Comparison of ENCODE assay signal across 32 cellular contexts in genomic region chr11:71357414-71357813, GRCh38.
"Had no signal": no experiment of that assay in that cellular context is flagged by ENCODE, and none has a peak within 500 bp of the region (broad histone marks: within the 10 kb centered on the region; RNA-seq: fewer than 3 reads in every experiment).

No MANE protein-coding gene starts in this region.

- H3K4me1 ChIP-seq: adrenal gland, ascending aorta, body of pancreas, breast epithelium had no signal

- H3K4me3 ChIP-seq: adrenal gland, ascending aorta, body of pancreas, breast epithelium, cardiac muscle cell had no signal

- ATAC-seq: activated naive CD4-positive, alpha-beta T cell treated with anti-CD3 and anti-CD28 coated beads, Interleukin-2, amount 50 U/mL, for 72 hours; activated naive CD8-positive, alpha-beta T cell treated with anti-CD3 and anti-CD28 coated beads, Interleukin-2, amount 50 U/mL, for 24 hours; activated T-cell treated with anti-CD3 and anti-CD28 coated beads, Interleukin-2, amount 50 U/mL, for 4 hours; activated T-cell treated with anti-CD3 and anti-CD28 coated beads, Interleukin-2, amount 50 U/mL, for 72 hours; activated T-helper 17 cell treated with anti-CD3 and anti-CD28 coated beads, Interleukin-2, amount 50 U/mL, for 72 hours; body of pancreas had no signal

- H3K27ac ChIP-seq: adrenal gland, ascending aorta, body of pancreas, brain microvascular endothelial cell, breast epithelium, cardiac muscle cell had no signal

- H3K9me3 ChIP-seq: adrenal gland, ascending aorta, body of pancreas, breast epithelium had no signal

- H3K36me3 ChIP-seq: adrenal gland, ascending aorta, brain microvascular endothelial cell, breast epithelium, cardiac muscle cell had no signal

- DNase-seq: activated effector memory CD4-positive, alpha-beta T cell treated with anti-CD3 and anti-CD28 coated beads, Interleukin-2, amount 50 U/mL, for 16 hours; activated effector memory CD4-positive, alpha-beta T cell treated with Interleukin-2 at 50 U/mL for 16 hours; activated gamma-delta T cell; activated gamma-delta T cell treated with Interleukin-2 at 50 U/mL for 16 hours; activated naive CD4-positive, alpha-beta T cell; activated naive CD4-positive, alpha-beta T cell treated with anti-CD3 and anti-CD28 coated beads for 36 hours; activated naive CD4-positive, alpha-beta T cell treated with anti-CD3 and anti-CD28 coated beads, Interleukin-2, amount 10 ng/mL, durations not matched to agents 7 days and 5 days; activated naive CD4-positive, alpha-beta T cell treated with anti-CD3 and anti-CD28 coated beads, Interleukin-2, amount 50 U/mL, for 16 hours; activated naive CD4-positive, alpha-beta T cell treated with Interleukin-2 at 50 U/mL for 16 hours; activated naive CD8-positive, alpha-beta T cell treated with anti-CD3 and anti-CD28 coated beads for 36 hours; activated naive CD8-positive, alpha-beta T cell treated with anti-CD3 and anti-CD28 coated beads, Interleukin-2, amount 10 ng/mL, durations not matched to agents 7 days and 5 days; activated naive CD8-positive, alpha-beta T cell treated with anti-CD3 and anti-CD28 coated beads, Interleukin-2, amount 50 U/mL, for 24 hours; activated T-cell treated with anti-CD3 and anti-CD28 coated beads, Interleukin-2, amount 50 U/mL, for 1 hour; activated T-cell treated with anti-CD3 and anti-CD28 coated beads, Interleukin-2, amount 50 U/mL, for 24 hours; activated T-cell treated with anti-CD3 and anti-CD28 coated beads, Interleukin-2, amount 50 U/mL, for 4 hours; activated T-cell treated with anti-CD3 and anti-CD28 coated beads, Interleukin-2, amount 50 U/mL, for 48 hours; activated T-cell treated with anti-CD3 and anti-CD28 coated beads, Interleukin-2, amount 50 U/mL, for 72 hours; adrenal gland; amniotic stem cell; amygdala; anterior cingulate cortex; aorta; body of pancreas; brain microvascular endothelial cell; caudate nucleus; central memory CD4-positive, alpha-beta T cell; cerebellar nuclear complex had no signal

- H3K27me3 ChIP-seq: ascending aorta, body of pancreas, brain microvascular endothelial cell, breast epithelium, cardiac muscle cell had no signal
